ENCODE assay signal across 24 cellular contexts in the genomic region with DNA sequence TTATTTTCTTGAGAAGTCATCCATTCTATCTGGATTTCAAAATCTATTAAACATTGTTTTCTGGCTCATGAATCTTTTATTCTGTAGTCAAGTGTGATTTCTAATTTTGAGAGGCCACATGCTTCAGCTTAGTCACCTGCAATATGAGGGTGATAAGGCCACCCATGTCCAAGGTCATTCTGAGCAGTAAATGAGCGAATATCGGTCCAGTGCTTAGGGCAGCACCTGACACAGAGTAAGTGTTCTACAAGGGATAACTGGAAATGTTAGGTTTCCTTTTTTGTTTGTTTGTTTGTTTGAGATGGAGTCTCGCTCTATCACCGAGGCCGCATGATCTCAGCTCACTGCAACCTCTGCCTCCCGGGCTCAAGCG.
"Had no signal": no experiment of that assay in that cellular context is flagged by ENCODE, and none has a peak within 500 bp of the region (broad histone marks: within the 10 kb centered on the region; RNA-seq: fewer than 3 reads in every experiment).

No MANE protein-coding gene starts in this region.

- H3K27ac ChIP-seq: ascending aorta, body of pancreas, Peyer's patch had no signal

- ATAC-seq: body of pancreas, WTC11 had no signal

- DNase-seq: activated CD4-positive, alpha-beta memory T cell treated with anti-CD3 and anti-CD28 coated beads, Interleukin-2, amount 10 ng/mL, durations not matched to agents 7 days and 5 days; activated CD4-positive, alpha-beta T cell treated with anti-CD3 and anti-CD28 coated beads for 1 hour; activated CD4-positive, alpha-beta T cell treated with anti-CD3 and anti-CD28 coated beads, Interleukin-2, amount 10 ng/mL, durations not matched to agents 24 days and 14 days; activated CD8-positive, alpha-beta memory T cell treated with anti-CD3 and anti-CD28 coated beads, Interleukin-2, amount 50 U/mL, for 48 hours; activated naive CD4-positive, alpha-beta T cell treated with anti-CD3 and anti-CD28 coated beads, Interleukin-2, amount 50 U/mL, for 16 hours; activated T-cell treated with anti-CD3 and anti-CD28 coated beads, Interleukin-2, amount 50 U/mL, for 1 hour; amniotic stem cell; central memory CD4-positive, alpha-beta T cell; Karpas-422; MM.1S; NCI-H1105; NCI-H1436; NCI-H1694 treated with DMSO at 0.1 percent for 48 hours; NCI-H2029 treated with DMSO at 0.1 percent for 48 hours; NCI-H446; NCI-H524; Peyer's patch; SHP77; T-helper 9 cell had no signal

- H3K27me3 Mint-ChIP-seq: activated CD4-positive, alpha-beta memory T cell treated with anti-CD3 and anti-CD28 coated beads, Interleukin-2, amount 10 ng/mL, durations not matched to agents 7 days and 5 days; activated CD4-positive, alpha-beta T cell treated with anti-CD3 and anti-CD28 coated beads, Interleukin-2, amount 10 ng/mL, durations not matched to agents 24 days and 14 days had no signal

- H3K9me3 ChIP-seq: ascending aorta, body of pancreas, Peyer's patch had no signal

- H3K27me3 ChIP-seq: ascending aorta, body of pancreas, Peyer's patch had no signal

- H3K4me3 ChIP-seq: ascending aorta, body of pancreas, Peyer's patch had no signal

- FAIRE-seq: bronchial epithelial cell had no signal

- H3K4me1 ChIP-seq: ascending aorta, Peyer's patch had no signal

- H3K9me3 Mint-ChIP-seq: activated CD4-positive, alpha-beta memory T cell treated with anti-CD3 and anti-CD28 coated beads, Interleukin-2, amount 10 ng/mL, durations not matched to agents 7 days and 5 days; activated CD4-positive, alpha-beta T cell treated with anti-CD3 and anti-CD28 coated beads, Interleukin-2, amount 10 ng/mL, durations not matched to agents 24 days and 14 days; T-helper 1 cell treated with Interleukin-12 subunit alpha and Interleukin-12 subunit beta and Interleukin-4 antibody, amounts not matched to agents 30 μg/mL and 1 μg/mL, for 36 hours; WTC11 had no signal

- H3K27ac Mint-ChIP-seq: activated CD4-positive, alpha-beta memory T cell treated with anti-CD3 and anti-CD28 coated beads, Interleukin-2, amount 10 ng/mL, durations not matched to agents 7 days and 5 days; activated CD4-positive, alpha-beta T cell treated with anti-CD3 and anti-CD28 coated beads, Interleukin-2, amount 10 ng/mL, durations not matched to agents 24 days and 14 days; T-helper 1 cell treated with Interleukin-12 subunit alpha and Interleukin-12 subunit beta and Interleukin-4 antibody, amounts not matched to agents 30 μg/mL and 1 μg/mL, for 36 hours; WTC11 had no signal

- H3K4me3 Mint-ChIP-seq: activated CD4-positive, alpha-beta memory T cell treated with anti-CD3 and anti-CD28 coated beads, Interleukin-2, amount 10 ng/mL, durations not matched to agents 7 days and 5 days; activated CD4-positive, alpha-beta T cell treated with anti-CD3 and anti-CD28 coated beads, Interleukin-2, amount 10 ng/mL, durations not matched to agents 24 days and 14 days; T-helper 1 cell treated with Interleukin-12 subunit alpha and Interleukin-12 subunit beta and Interleukin-4 antibody, amounts not matched to agents 30 μg/mL and 1 μg/mL, for 36 hours; WTC11 had no signal
